In the genomic region with DNA sequence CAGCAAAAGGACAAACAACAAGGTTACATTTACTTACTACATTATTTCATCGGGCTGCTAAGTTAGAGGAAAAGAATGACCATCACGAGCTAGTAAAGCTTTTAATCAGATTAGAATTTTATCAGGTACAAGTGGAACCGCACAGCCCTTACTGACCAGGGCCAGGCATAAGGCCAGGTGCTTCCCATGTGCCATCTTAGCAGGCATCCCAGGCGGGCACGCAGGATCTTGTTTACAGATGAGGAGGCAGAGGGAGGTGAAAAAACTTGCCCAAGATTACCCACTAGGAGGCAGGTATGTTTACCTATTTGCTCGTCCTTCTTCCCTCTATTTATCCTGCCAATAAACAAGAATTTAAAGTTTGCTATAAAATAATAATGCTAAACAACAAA, we compare ENCODE assay signal across 11 cellular contexts. TPM values are rescaled to one million over a fixed set of nuclear protein-coding genes. Genes with fewer than 3 reads are reported as not detected.
DNase-seq lines count a peak whose midpoint lies in the region; ATAC-seq and TF ChIP-seq lines count a peak whose summit lies in the region.
"Had no signal": no experiment of that assay in that cellular context is flagged by ENCODE, and none has a peak within 500 bp of the region (broad histone marks: within the 10 kb centered on the region; RNA-seq: fewer than 3 reads in every experiment).

No MANE protein-coding gene starts in this region.

- H3K27ac ChIP-seq in left ventricle myocardium inferior (replicated peaks) (peak overlapping the region; percentile 48), OCI-LY7 (ENCODE audit: low read depth, low read length, poor library complexity, severe bottlenecking) (peak overlapping the region; percentile 100), tibial nerve (peak overlapping the region in 3 of 4 donors; percentile 15 to 66 (median 54))

- no peak overlapping the region for H3K4me3 Mint-ChIP-seq in Caco-2 (ENCODE audit: unreplicated experiment)

- POLR2A ChIA-PET in OCI-LY7 (lab: Charles Lee) (interaction anchor here (0.7 to 10.6 kb wide), 18 partner anchors 9 to 320 kb away, joined by 3 to 155 read pairs (median 5); a partner anchor contains a TSS), Caco-2 (lab: Charles Lee) (interaction anchor here (0.6 to 1.3 kb wide), 4 partner anchors 9 to 61 kb away, joined by 3 to 11 read pairs (median 6); no protein-coding TSS in a partner anchor)

- H3K9me2 ChIP-seq in OCI-LY7 (ENCODE audit: insufficient read depth, low read length): no peaks in the 10 kb centered on the region

- TF ChIP-seq CTCF in left ventricle myocardium inferior (IDR thresholded peaks at IDR 0.05; ENCODE audit: borderline replicate concordance) (no peak), OCI-LY7 (conservative IDR thresholded peaks at IDR 0.05; ENCODE audit: low read length) (peak; percentile 27; the same call in 1 of the 2 replicates), tibial nerve (IDR thresholded peaks at IDR 0.05) (no peak), Caco-2 (IDR thresholded peaks at IDR 0.05; ENCODE audit: insufficient read depth in 1 of 2, low read depth in 1 of 2, low read length in 1 of 2, severe bottlenecking in 1 of 2, unreplicated experiment in 1 of 2) (no peak)

- no peak for TF ChIP-seq EP300 in tibial nerve (IDR thresholded peaks at IDR 0.05)

- CTCF ChIA-PET in OCI-LY7 (lab: Charles Lee; ENCODE audit: unreplicated experiment) (interaction anchor here (1.0 to 2.0 kb wide), 4 partner anchors 9 to 61 kb away, joined by 3 to 7 read pairs (median 5); no protein-coding TSS in a partner anchor), Caco-2 (lab: Charles Lee) (no interaction called here)

- H3K79me2 ChIP-seq in OCI-LY7 (ENCODE audit: insufficient read depth, low read depth, low read length): peaks cover 95% of the 10 kb centered on the region

- DNase-seq in left ventricle myocardium inferior: no peak
- no peak for DNase-seq in Right ventricle myocardium superior
- DNase-seq in OCI-LY7 (ENCODE audit: low spot score): peak; percentile 55
- DNase-seq in tibial nerve (ENCODE audit: low spot score in 2 of 2): no peak
- no peak for DNase-seq in Caco-2
- DNase-seq: caudate nucleus; NCI-H1092; stimulated activated CD4-positive, alpha-beta T cell treated with anti-CD3 and anti-CD28 coated beads, Interleukin-4, amount 100 ng/mL, for 24 hours had no signal

- H3K4me3 ChIP-seq in left ventricle myocardium inferior (no peak overlapping the region), OCI-LY7 (ENCODE audit: low read depth, low read length, poor library complexity, severe bottlenecking) (peak overlapping the region; percentile 61), tibial nerve (no peak overlapping the region), Caco-2 (ENCODE audit: low read depth, low read length) (no peak overlapping the region)

- WGBS in tibial nerve, 2 donors: 85 to 89% methylated on average over 6 of the region's 6 CpGs

- H3K27ac Mint-ChIP-seq in Caco-2 (ENCODE audit: unreplicated experiment): no peak overlapping the region

- no peak for TF ChIP-seq POLR2A in tibial nerve (IDR thresholded peaks at IDR 0.05)

- no peaks in the 10 kb centered on the region for H3K9me3 Mint-ChIP-seq in Caco-2 (ENCODE audit: unreplicated experiment)

- peaks cover 94% of the 10 kb centered on the region for H3K4me1 ChIP-seq in left ventricle myocardium inferior
- peaks cover 94% of the 10 kb centered on the region for H3K4me1 ChIP-seq in OCI-LY7 (ENCODE audit: insufficient read depth, low read length, poor library complexity, severe bottlenecking)
- H3K4me1 ChIP-seq in tibial nerve: peaks cover 0 to 72% (median 34%) of the 10 kb centered on the region in 4 donors
- H3K4me1 ChIP-seq in Caco-2: peaks cover 84% of the 10 kb centered on the region

- H3K4me2 ChIP-seq in OCI-LY7 (ENCODE audit: low read length): peak overlapping the region; percentile 89

- H2AFZ ChIP-seq in OCI-LY7 (ENCODE audit: low read length): no peak overlapping the region

- H3K9me3 ChIP-seq in left ventricle myocardium inferior (replicated peaks) (no peaks in the 10 kb centered on the region), OCI-LY7 (ENCODE audit: low read length) (no peaks in the 10 kb centered on the region), tibial nerve (no peaks in the 10 kb centered on the region), Caco-2 (no peaks in the 10 kb centered on the region)

- intact Hi-C loops in left ventricle myocardium inferior (cut with micrococcal nuclease) (no loop called here), Right ventricle myocardium superior (cut with DNase I) (no loop called here), OCI-LY7 (cut with micrococcal nuclease; ENCODE audit: unreplicated experiment) (loop anchor here (2.0 to 10.0 kb wide), 3 partner anchors 58 to 916 kb away; a partner anchor contains a TSS), Caco-2 (cut with micrococcal nuclease; ENCODE audit: unreplicated experiment) (no loop called here)

- ATAC-seq in Right ventricle myocardium superior (ENCODE audit: poor library complexity) (no peak), esophagus mucosa (peak; percentile 36), HG02840 (IDR thresholded peaks at IDR 0.05; ENCODE audit: low FRiP score, unreplicated experiment) (no peak), HG02870 (IDR thresholded peaks at IDR 0.05; ENCODE audit: unreplicated experiment) (no peak)

- no peaks in the 10 kb centered on the region for H3K27me3 ChIP-seq in left ventricle myocardium inferior (ENCODE audit: low read depth)
- no peaks in the 10 kb centered on the region for H3K27me3 ChIP-seq in tibial nerve
- H3K27me3 ChIP-seq in Caco-2 (replicated peaks; ENCODE audit: control insufficient read depth, insufficient read depth, low read length): no peaks in the 10 kb centered on the region

- H3K36me3 Mint-ChIP-seq in Caco-2 (ENCODE audit: insufficient read depth, unreplicated experiment): peaks cover 100% of the 10 kb centered on the region

- no peaks in the 10 kb centered on the region for H3K27me3 Mint-ChIP-seq in Caco-2 (ENCODE audit: insufficient read depth, unreplicated experiment)

- peaks cover 64% of the 10 kb centered on the region for H3K4me1 Mint-ChIP-seq in Caco-2 (ENCODE audit: low read depth, unreplicated experiment)

- peaks cover 26% of the 10 kb centered on the region for H4K20me1 ChIP-seq in OCI-LY7 (ENCODE audit: insufficient read depth, low read length)

- BruUV-seq in OCI-LY7 (replicated peaks; lab: Mats Ljungman, UMichigan) (no TSS peak), Caco-2 (replicated peaks; lab: Mats Ljungman, UMichigan) (no TSS peak)

- H3K36me3 ChIP-seq in left ventricle myocardium inferior (peaks cover 8% of the 10 kb centered on the region), OCI-LY7 (ENCODE audit: insufficient read depth, low read length) (peaks cover 85% of the 10 kb centered on the region), tibial nerve (peaks cover 0 to 10% (median 0%) of the 10 kb centered on the region in 3 donors), Caco-2 (ENCODE audit: control insufficient read depth, insufficient read depth, low read length) (peaks cover 8% of the 10 kb centered on the region)

RNA-seq across cellular contexts. Expression of a gene that starts 10.7 kb away (rescaled TPM):
- 242 TPM for total RNA-seq in left ventricle myocardium inferior
- 197 TPM for total RNA-seq in Right ventricle myocardium superior
- total RNA-seq in OCI-LY7 (2014; rRNA removed; shearing (Covaris generic)): 268 and 360 TPM in 2 replicates
- total RNA-seq in OCI-LY7 (2022): 415 and 440 TPM in 2 replicates
- total RNA-seq in esophagus mucosa: 368 TPM
- total RNA-seq in tibial nerve: 100 to 1,000 TPM in 3 of 4 donors, 10 to 100 TPM in 1; 83.7 to 168 (median 144) TPM
- total RNA-seq in Caco-2 (2022): 282 and 290 TPM in 2 replicates

Comparison
In these comparisons a context has a peak if more than half of its experiments do, and no peak if none do; other contexts are left out.
1. H3K27ac ChIP-seq: peak in every context shown above with its lines; median percentile 100 in OCI-LY7; 54 in tibial nerve; 48 in left ventricle myocardium inferior.